In genomic region chr3:135000465-135000864, GRCh38 we compare ENCODE assay signal across 1 cellular context.
TF ChIP-seq lines count a peak whose summit lies in the region.

No MANE protein-coding gene starts in this region.

TF ChIP-seq in GM23338, 12 proteins besides CTCF, POLR2A, EP300 and RAD21 (continued from another document):
- TF ChIP-seq ETS1 (IDR thresholded peaks at IDR 0.05) = no peak
- no peak for TF ChIP-seq ZNF331 (CRISPR knock-in tag; IDR thresholded peaks at IDR 0.05; ENCODE audit: low read depth)
- no peak for TF ChIP-seq STAT1 (IDR thresholded peaks at IDR 0.05; ENCODE audit: unreplicated experiment)
- TF ChIP-seq ZNF114 (CRISPR knock-in tag; IDR thresholded peaks at IDR 0.05) = no peak
- TF ChIP-seq JUNB (IDR thresholded peaks at IDR 0.05; ENCODE audit: unreplicated experiment) = no peak
- TF ChIP-seq CREB1 (CRISPR knock-in tag; IDR thresholded peaks at IDR 0.05; ENCODE audit: low read depth) = no peak
- no peak for TF ChIP-seq EZH2phosphoT487 (IDR thresholded peaks at IDR 0.05; ENCODE audit: unreplicated experiment)
- no peak for TF ChIP-seq EZH2 (IDR thresholded peaks at IDR 0.05; ENCODE audit: low read depth, unreplicated experiment)
- no peak for TF ChIP-seq REST (IDR thresholded peaks at IDR 0.05; ENCODE audit: unreplicated experiment)
TF ChIP-seq in GM23338: peak in this region for 0.
